Comparison of ENCODE assay signal across 8 cellular contexts in the genomic region with DNA sequence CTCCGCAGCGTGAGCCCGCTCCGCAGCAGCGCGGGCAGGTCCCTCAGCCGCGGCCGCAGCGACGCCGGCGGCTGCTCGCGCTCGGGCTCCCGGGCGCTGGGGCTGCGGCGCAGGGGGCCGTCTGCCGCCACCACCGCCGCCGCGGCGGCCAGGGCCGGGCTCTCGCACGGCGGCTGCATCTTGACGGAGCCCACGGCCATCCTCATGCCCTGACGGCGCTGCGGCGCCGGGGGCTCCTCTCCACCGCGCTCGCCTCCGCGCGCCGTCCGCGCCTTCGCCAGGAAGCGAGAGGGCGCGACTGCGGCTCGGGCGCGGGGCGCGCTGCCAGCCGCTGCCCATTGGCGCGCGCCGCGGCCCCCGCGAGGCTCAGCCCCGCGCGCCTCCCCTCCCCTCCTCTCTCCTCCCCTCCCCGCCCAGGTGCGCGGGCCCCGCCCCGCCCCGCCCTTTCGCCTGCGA. TPM values are rescaled to one million over a fixed set of nuclear protein-coding genes. Genes with fewer than 3 reads are reported as not detected.
DNase-seq lines count a peak whose midpoint lies in the region; ATAC-seq and TF ChIP-seq lines count a peak whose summit lies in the region.

Gene RAPGEF5 (minus strand): TSS at position 300 of the 456 bp plus-strand sequence. CDS start 94 bp downstream, at position 206.

- H3K27me3 Mint-ChIP-seq in activated T-helper 1 cell treated with anti-CD3 and anti-CD28 coated beads, Interleukin-12 subunit alpha, Interleukin-12 subunit beta, Interleukin-2, Interleukin-4 antibody, amounts not matched to agents 30 ng/mL and 10 ng/mL and 1 ng/mL, durations not matched to agents 14 hours and 24 hours and 36 hours (ENCODE audit: insufficient read depth) = peaks cover 53% of the 10 kb centered on the region

- peaks cover 24% of the 10 kb centered on the region for H3K9me3 ChIP-seq in left ventricle myocardium inferior (replicated peaks)

- H3K4me1 ChIP-seq in left ventricle myocardium inferior = peaks cover 11% of the 10 kb centered on the region

- peak within 1 kb of the TSS; percentile 23 for H3K27ac ChIP-seq in left ventricle myocardium inferior (replicated peaks)

- DNase-seq in GM03348 (ENCODE audit: low spot score) (peak; percentile 44), LNCaP clone FGC (ENCODE audit: low read depth) (no peak), left ventricle myocardium inferior (no peak), retinal pigment epithelial cell (ENCODE audit: low read depth) (no peak), SIG-M5 treated with dmso at 0.1 percent for 504 hours (lab: John Stamatoyannopoulos, UW; ENCODE audit: unreplicated experiment) (no peak)
- no peak for DNase-seq in activated T-helper 1 cell treated with anti-CD3 and anti-CD28 coated beads, Interleukin-12 subunit alpha, Interleukin-12 subunit beta, Interleukin-2, Interleukin-4 antibody, amounts not matched to agents 30 ng/mL and 10 ng/mL and 1 ng/mL, durations not matched to agents 14 hours and 24 hours and 36 hours (ENCODE audit: low spot score)

- H3K4me3 ChIP-seq in LNCaP clone FGC (ENCODE audit: low read depth, low read length) (peak within 1 kb of the TSS; percentile 55), left ventricle myocardium inferior (peak within 1 kb of the TSS; percentile 67), retinal pigment epithelial cell (ENCODE audit: low read length) (peak within 1 kb of the TSS; percentile 39)

- H3K4me3 Mint-ChIP-seq in activated T-helper 1 cell treated with anti-CD3 and anti-CD28 coated beads, Interleukin-12 subunit alpha, Interleukin-12 subunit beta, Interleukin-2, Interleukin-4 antibody, amounts not matched to agents 30 ng/mL and 10 ng/mL and 1 ng/mL, durations not matched to agents 14 hours and 24 hours and 36 hours = peak within 1 kb of the TSS; percentile 73

- peaks cover 34% of the 10 kb centered on the region for H3K27me3 ChIP-seq in left ventricle myocardium inferior (ENCODE audit: low read depth)

- no peak for TF ChIP-seq CTCF in LNCaP clone FGC (IDR thresholded peaks at IDR 0.05; ENCODE audit: control insufficient read depth, extremely low read depth, insufficient read depth)
- TF ChIP-seq CTCF in left ventricle myocardium inferior (IDR thresholded peaks at IDR 0.05; ENCODE audit: borderline replicate concordance) = no peak
- no peak for TF ChIP-seq CTCF in retinal pigment epithelial cell (conservative IDR thresholded peaks at IDR 0.05; ENCODE audit: low read depth, low read length)

- H3K27ac Mint-ChIP-seq in activated T-helper 1 cell treated with anti-CD3 and anti-CD28 coated beads, Interleukin-12 subunit alpha, Interleukin-12 subunit beta, Interleukin-2, Interleukin-4 antibody, amounts not matched to agents 30 ng/mL and 10 ng/mL and 1 ng/mL, durations not matched to agents 14 hours and 24 hours and 36 hours = no peak within 1 kb of the TSS

- intact Hi-C loops in activated T-helper 1 cell treated with anti-CD3 and anti-CD28 coated beads, Interleukin-12 subunit alpha, Interleukin-12 subunit beta, Interleukin-2, Interleukin-4 antibody, amounts not matched to agents 30 ng/mL and 10 ng/mL and 1 ng/mL, durations not matched to agents 14 hours and 24 hours and 36 hours (cut with micrococcal nuclease) = no loop called here
- intact Hi-C loops in left ventricle myocardium inferior (cut with micrococcal nuclease) = no loop called here

- H3K4me1 Mint-ChIP-seq in activated T-helper 1 cell treated with anti-CD3 and anti-CD28 coated beads, Interleukin-12 subunit alpha, Interleukin-12 subunit beta, Interleukin-2, Interleukin-4 antibody, amounts not matched to agents 30 ng/mL and 10 ng/mL and 1 ng/mL, durations not matched to agents 14 hours and 24 hours and 36 hours (ENCODE audit: low read depth) = no peaks in the 10 kb centered on the region

- ATAC-seq in GM21367 (IDR thresholded peaks at IDR 0.05; ENCODE audit: unreplicated experiment) = peak; percentile 34
- no peak for ATAC-seq in GM21576 (IDR thresholded peaks at IDR 0.05; ENCODE audit: unreplicated experiment)

- H3K36me3 Mint-ChIP-seq in activated T-helper 1 cell treated with anti-CD3 and anti-CD28 coated beads, Interleukin-12 subunit alpha, Interleukin-12 subunit beta, Interleukin-2, Interleukin-4 antibody, amounts not matched to agents 30 ng/mL and 10 ng/mL and 1 ng/mL, durations not matched to agents 14 hours and 24 hours and 36 hours (ENCODE audit: low read depth) = no peaks in the 10 kb centered on the region

- H3K36me3 ChIP-seq in left ventricle myocardium inferior = no peaks in the 10 kb centered on the region

- peaks cover 3% of the 10 kb centered on the region for H3K9me3 Mint-ChIP-seq in activated T-helper 1 cell treated with anti-CD3 and anti-CD28 coated beads, Interleukin-12 subunit alpha, Interleukin-12 subunit beta, Interleukin-2, Interleukin-4 antibody, amounts not matched to agents 30 ng/mL and 10 ng/mL and 1 ng/mL, durations not matched to agents 14 hours and 24 hours and 36 hours

RNA-seq across cellular contexts. Expression of gene RAPGEF5, which starts in this region (rescaled TPM):
- 0.59 and 0.70 TPM in 2 replicates for total RNA-seq in activated T-helper 1 cell treated with anti-CD3 and anti-CD28 coated beads, Interleukin-12 subunit alpha, Interleukin-12 subunit beta, Interleukin-2, Interleukin-4 antibody, amounts not matched to agents 30 ng/mL and 10 ng/mL and 1 ng/mL, durations not matched to agents 14 hours and 24 hours and 36 hours
- total RNA-seq in left ventricle myocardium inferior = 16.5 TPM

Comparison
In these comparisons a context has a peak if more than half of its experiments do, and no peak if none do; other contexts are left out.
1. RNA of gene RAPGEF5 (total RNA-seq): 16.5 TPM in left ventricle myocardium inferior (single experiment); 0.59 to 0.70 TPM in activated T-helper 1 cell treated with anti-CD3 and anti-CD28 coated beads, Interleukin-12 subunit alpha, Interleukin-12 subunit beta, Interleukin-2, Interleukin-4 antibody, amounts not matched to agents 30 ng/mL and 10 ng/mL and 1 ng/mL, durations not matched to agents 14 hours and 24 hours and 36 hours; every median in the first group is over 10 times any median in the second.
2. Peak in every context shown above with its lines, with median percentiles within 50 percentile points of each other: H3K4me3 ChIP-seq.